ENCODE assay signal across 2 cellular contexts in the genomic region with DNA sequence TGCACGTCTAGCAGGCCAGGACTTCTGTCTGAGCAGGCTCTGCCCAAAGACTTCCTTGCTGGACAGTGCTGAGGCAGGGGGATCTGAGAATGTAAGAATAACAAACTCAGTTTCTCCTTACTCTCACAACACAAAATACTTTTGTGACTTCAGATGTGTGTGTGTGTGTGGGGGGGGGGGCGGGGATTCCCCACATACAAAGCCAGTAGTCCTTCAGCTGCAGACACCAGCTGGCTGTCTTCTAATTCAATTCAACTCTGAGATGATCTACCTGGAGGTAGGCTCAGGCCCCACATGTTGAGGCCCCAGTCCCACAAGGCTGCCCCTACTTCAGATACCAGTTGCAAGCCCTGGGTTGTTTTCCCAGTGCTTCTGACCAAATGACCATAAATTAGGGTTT.
TF ChIP-seq lines count a peak whose summit lies in the region.

No MANE protein-coding gene starts in this region.

TF ChIP-seq in IMR-90, 13 proteins besides CTCF, POLR2A, EP300 and RAD21:
- TF ChIP-seq MXI1 (IDR thresholded peaks at IDR 0.05; ENCODE audit: borderline replicate concordance, low read depth, low read length), result no peak
- no peak for TF ChIP-seq CEBPB (IDR thresholded peaks at IDR 0.05; ENCODE audit: low read depth, low read length)
- no peak for TF ChIP-seq RCOR1 (IDR thresholded peaks at IDR 0.05; ENCODE audit: insufficient replicate concordance, low read length)
- TF ChIP-seq, protein P1, sequence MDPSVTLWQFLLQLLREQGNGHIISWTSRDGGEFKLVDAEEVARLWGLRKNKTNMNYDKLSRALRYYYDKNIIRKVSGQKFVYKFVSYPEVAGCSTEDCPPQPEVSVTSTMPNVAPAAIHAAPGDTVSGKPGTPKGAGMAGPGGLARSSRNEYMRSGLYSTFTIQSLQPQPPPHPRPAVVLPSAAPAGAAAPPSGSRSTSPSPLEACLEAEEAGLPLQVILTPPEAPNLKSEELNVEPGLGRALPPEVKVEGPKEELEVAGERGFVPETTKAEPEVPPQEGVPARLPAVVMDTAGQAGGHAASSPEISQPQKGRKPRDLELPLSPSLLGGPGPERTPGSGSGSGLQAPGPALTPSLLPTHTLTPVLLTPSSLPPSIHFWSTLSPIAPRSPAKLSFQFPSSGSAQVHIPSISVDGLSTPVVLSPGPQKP (IDR thresholded peaks at IDR 0.05; ENCODE audit: borderline replicate concordance, low read depth, low read length), result no peak
- TF ChIP-seq MAFK (IDR thresholded peaks at IDR 0.05; ENCODE audit: low read depth, low read length), result no peak
- no peak for TF ChIP-seq SMC3 (IDR thresholded peaks at IDR 0.05; ENCODE audit: low read depth, low read length)
- no peak for TF ChIP-seq BHLHE40 (IDR thresholded peaks at IDR 0.05; ENCODE audit: low read depth, low read length)
- no peak for TF ChIP-seq RFX5 (IDR thresholded peaks at IDR 0.05; ENCODE audit: low read depth, low read length)
- TF ChIP-seq MAZ (IDR thresholded peaks at IDR 0.05; ENCODE audit: borderline replicate concordance, low read depth, low read length), result no peak
- no peak for TF ChIP-seq FOS (IDR thresholded peaks at IDR 0.05; ENCODE audit: low read depth, low read length)
- no peak for TF ChIP-seq NFE2L2 (IDR thresholded peaks at IDR 0.05; ENCODE audit: low read depth, low read length)
- no peak for TF ChIP-seq CHD1 (IDR thresholded peaks at IDR 0.05; ENCODE audit: low read depth, low read length)
- TF ChIP-seq, protein P2, sequence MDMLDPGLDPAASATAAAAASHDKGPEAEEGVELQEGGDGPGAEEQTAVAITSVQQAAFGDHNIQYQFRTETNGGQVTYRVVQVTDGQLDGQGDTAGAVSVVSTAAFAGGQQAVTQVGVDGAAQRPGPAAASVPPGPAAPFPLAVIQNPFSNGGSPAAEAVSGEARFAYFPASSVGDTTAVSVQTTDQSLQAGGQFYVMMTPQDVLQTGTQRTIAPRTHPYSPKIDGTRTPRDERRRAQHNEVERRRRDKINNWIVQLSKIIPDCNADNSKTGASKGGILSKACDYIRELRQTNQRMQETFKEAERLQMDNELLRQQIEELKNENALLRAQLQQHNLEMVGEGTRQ (IDR thresholded peaks at IDR 0.05; ENCODE audit: low read depth, low read length), result no peak
TF ChIP-seq in IMR-90: peak in this region for 0.

TF ChIP-seq in H1, 55 proteins besides CTCF, POLR2A, EP300 and RAD21:
- TF ChIP-seq SP2 (IDR thresholded peaks at IDR 0.05; ENCODE audit: low read length) (no peak), EGR1 (IDR thresholded peaks at IDR 0.05; ENCODE audit: borderline replicate concordance, low read depth, low read length) (no peak), CHD1 (IDR thresholded peaks at IDR 0.05; ENCODE audit: low read depth, low read length) (no peak), SUZ12 (IDR thresholded peaks at IDR 0.05; ENCODE audit: low read length) (no peak), YY1 (IDR thresholded peaks at IDR 0.05; ENCODE audit: low read depth, low read length) (no peak), ASH2L (IDR thresholded peaks at IDR 0.05; ENCODE audit: low read length) (no peak), CBX8 (IDR thresholded peaks at IDR 0.05; ENCODE audit: borderline replicate concordance, low read depth, low read length) (no peak), KDM5A (IDR thresholded peaks at IDR 0.05; ENCODE audit: low read length) (no peak), JUN (IDR thresholded peaks at IDR 0.05; ENCODE audit: low read depth, low read length) (no peak), NANOG (IDR thresholded peaks at IDR 0.05; ENCODE audit: insufficient read depth, low read depth, low read length, poor library complexity, severe bottlenecking) (no peak), SP1 (IDR thresholded peaks at IDR 0.05; ENCODE audit: low read depth, low read length) (no peak), ZNF274 (IDR thresholded peaks at IDR 0.05; ENCODE audit: borderline replicate concordance, extremely low read depth, low read length) (no peak), TAF7 (optimal IDR thresholded peaks at IDR 0.05; ENCODE audit: borderline replicate concordance, low read depth, low read length) (no peak)
- TF ChIP-seq, protein P3, sequence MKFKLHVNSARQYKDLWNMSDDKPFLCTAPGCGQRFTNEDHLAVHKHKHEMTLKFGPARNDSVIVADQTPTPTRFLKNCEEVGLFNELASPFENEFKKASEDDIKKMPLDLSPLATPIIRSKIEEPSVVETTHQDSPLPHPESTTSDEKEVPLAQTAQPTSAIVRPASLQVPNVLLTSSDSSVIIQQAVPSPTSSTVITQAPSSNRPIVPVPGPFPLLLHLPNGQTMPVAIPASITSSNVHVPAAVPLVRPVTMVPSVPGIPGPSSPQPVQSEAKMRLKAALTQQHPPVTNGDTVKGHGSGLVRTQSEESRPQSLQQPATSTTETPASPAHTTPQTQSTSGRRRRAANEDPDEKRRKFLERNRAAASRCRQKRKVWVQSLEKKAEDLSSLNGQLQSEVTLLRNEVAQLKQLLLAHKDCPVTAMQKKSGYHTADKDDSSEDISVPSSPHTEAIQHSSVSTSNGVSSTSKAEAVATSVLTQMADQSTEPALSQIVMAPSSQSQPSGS (IDR thresholded peaks at IDR 0.05; ENCODE audit: low read length), result no peak
- TF ChIP-seq, protein P4, sequence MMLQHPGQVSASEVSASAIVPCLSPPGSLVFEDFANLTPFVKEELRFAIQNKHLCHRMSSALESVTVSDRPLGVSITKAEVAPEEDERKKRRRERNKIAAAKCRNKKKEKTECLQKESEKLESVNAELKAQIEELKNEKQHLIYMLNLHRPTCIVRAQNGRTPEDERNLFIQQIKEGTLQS (IDR thresholded peaks at IDR 0.05; ENCODE audit: insufficient read depth, low read depth, low read length), result no peak
